Comparison of ENCODE assay signal across 8 cellular contexts in the genomic region with DNA sequence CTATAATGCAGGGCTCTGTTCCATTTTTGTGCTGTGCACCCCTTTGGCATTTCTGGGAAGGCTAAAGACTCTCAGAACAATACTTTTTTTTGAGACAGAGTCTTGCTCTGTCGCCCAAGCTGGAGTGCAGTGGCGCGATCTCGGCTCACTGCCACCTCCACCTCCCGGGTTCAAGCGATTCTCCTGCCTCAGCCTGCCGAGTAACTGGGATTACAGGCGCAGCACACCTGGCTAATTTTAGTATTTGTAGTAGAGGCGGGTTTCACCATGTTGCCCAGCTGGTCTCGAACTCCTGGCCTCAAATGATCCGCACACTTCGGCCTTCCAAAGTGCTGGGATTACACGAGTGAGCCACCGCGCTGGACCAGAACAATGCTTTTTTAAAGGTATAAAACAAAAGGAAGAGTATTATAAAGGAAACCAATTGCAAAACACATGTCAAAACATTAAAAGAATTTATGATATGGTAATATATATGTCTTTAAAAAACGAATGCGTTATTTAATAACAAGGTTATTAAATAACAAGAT. TPM values are rescaled to one million over a fixed set of nuclear protein-coding genes. Genes with fewer than 3 reads are reported as not detected.
A peak's percentile ranks its signal among the peaks of the same experiment; 100 is the strongest.
DNase-seq lines count a peak whose midpoint lies in the region; ATAC-seq and TF ChIP-seq lines count a peak whose summit lies in the region.

No MANE protein-coding gene starts in this region.

- H3K4me3 Mint-ChIP-seq in stimulated activated naive CD8-positive, alpha-beta T cell treated with anti-CD3 and anti-CD28 coated beads, Interleukin-15, Interleukin-2, amounts not matched to agents 100 ng/mL and 50 ng/mL, for 24 hours, result peak overlapping the region; percentile 98
- peak overlapping the region; percentile 82 to 91 (median 87) for H3K4me3 Mint-ChIP-seq in brain

- H3K9me3 ChIP-seq in mucosa of descending colon, result no peaks in the 10 kb centered on the region

- peak overlapping the region; percentile 93 for H3K27ac Mint-ChIP-seq in stimulated activated naive CD8-positive, alpha-beta T cell treated with anti-CD3 and anti-CD28 coated beads, Interleukin-15, Interleukin-2, amounts not matched to agents 100 ng/mL and 50 ng/mL, for 24 hours
- H3K27ac Mint-ChIP-seq in brain, result peak overlapping the region in 3 of 5 experiments; percentile 28 to 57 (median 35)

- H3K9me3 Mint-ChIP-seq in stimulated activated naive CD8-positive, alpha-beta T cell treated with anti-CD3 and anti-CD28 coated beads, Interleukin-15, Interleukin-2, amounts not matched to agents 100 ng/mL and 50 ng/mL, for 24 hours, result no peaks in the 10 kb centered on the region
- no peaks in the 10 kb centered on the region for H3K9me3 Mint-ChIP-seq in brain

- intact Hi-C loops in mucosa of descending colon (cut with DNase I, micrococcal nuclease), result no loop called here

- TF ChIP-seq CTCF in brain (conservative IDR thresholded peaks at IDR 0.05), result no peak
- no peak for TF ChIP-seq CTCF in mucosa of descending colon (IDR thresholded peaks at IDR 0.05)

- ATAC-seq in stimulated activated naive CD8-positive, alpha-beta T cell treated with anti-CD3 and anti-CD28 coated beads, Interleukin-15, Interleukin-2, amounts not matched to agents 100 U/mL and 50 U/mL, for 24 hours, result no peak
- no peak for ATAC-seq in mucosa of descending colon
- ATAC-seq in GM19452 (IDR thresholded peaks at IDR 0.05; ENCODE audit: unreplicated experiment), result no peak
- ATAC-seq in HG03095 (IDR thresholded peaks at IDR 0.05; ENCODE audit: unreplicated experiment), result no peak

- peaks cover 38% of the 10 kb centered on the region for H3K4me1 ChIP-seq in mucosa of descending colon (ENCODE audit: low read depth)

- H3K36me3 Mint-ChIP-seq in stimulated activated naive CD8-positive, alpha-beta T cell treated with anti-CD3 and anti-CD28 coated beads, Interleukin-15, Interleukin-2, amounts not matched to agents 100 ng/mL and 50 ng/mL, for 24 hours (ENCODE audit: low read depth), result peaks cover 36% of the 10 kb centered on the region
- H3K36me3 Mint-ChIP-seq in brain, result no peaks in the 10 kb centered on the region

- H3K4me3 ChIP-seq in mucosa of descending colon, result peak overlapping the region; percentile 83

- no peaks in the 10 kb centered on the region for H3K27me3 Mint-ChIP-seq in stimulated activated naive CD8-positive, alpha-beta T cell treated with anti-CD3 and anti-CD28 coated beads, Interleukin-15, Interleukin-2, amounts not matched to agents 100 ng/mL and 50 ng/mL, for 24 hours
- peaks cover 64% of the 10 kb centered on the region for H3K27me3 Mint-ChIP-seq in brain

- H3K4me1 Mint-ChIP-seq in stimulated activated naive CD8-positive, alpha-beta T cell treated with anti-CD3 and anti-CD28 coated beads, Interleukin-15, Interleukin-2, amounts not matched to agents 100 ng/mL and 50 ng/mL, for 24 hours (ENCODE audit: low read depth), result peaks cover 55% of the 10 kb centered on the region
- H3K4me1 Mint-ChIP-seq in brain, result peaks cover 23% of the 10 kb centered on the region

- no peak for DNase-seq in stimulated activated naive CD8-positive, alpha-beta T cell treated with anti-CD3 and anti-CD28 coated beads, Interleukin-15, Interleukin-2, amounts not matched to agents 100 U/mL and 50 U/mL, for 24 hours
- DNase-seq in mucosa of descending colon, result peak in 2 of 3 donors; percentile 48 to 57
- DNase-seq in DMS53 (lab: John Stamatoyannopoulos, UW), result no peak
- no peak for DNase-seq in activated CD4-positive, alpha-beta T cell treated with anti-CD3 and anti-CD28 coated beads, Interleukin-2, amount 50 U/mL, for 1 hour

- no peaks in the 10 kb centered on the region for H3K36me3 ChIP-seq in mucosa of descending colon (ENCODE audit: low read depth)

RNA-seq across cellular contexts. Expression of a gene that starts 1.0 kb away (rescaled TPM):
- polyA plus RNA-seq in brain (ENCODE audit: insufficient read depth, low read depth, low replicate concordance), result 4.5 TPM
- 100 to 1,000 TPM; 197 to 409 (median 403) TPM for total RNA-seq in mucosa of descending colon

RNA-seq across cellular contexts. Expression of a gene that starts 48.6 kb away (rescaled TPM):
- polyA plus RNA-seq in brain (ENCODE audit: insufficient read depth, low read depth, low replicate concordance), result 9.0 TPM
- total RNA-seq in mucosa of descending colon, result 10 to 100 TPM; 21.3 to 39.6 (median 30.0) TPM

Comparison
In these comparisons a context has a peak if more than half of its experiments do, and no peak if none do; other contexts are left out.
1. DNase-seq: peak in mucosa of descending colon (2 of 3); none in stimulated activated naive CD8-positive, alpha-beta T cell treated with anti-CD3 and anti-CD28 coated beads, Interleukin-15, Interleukin-2, amounts not matched to agents 100 U/mL and 50 U/mL, for 24 hours (single experiment), DMS53 (single experiment) and activated CD4-positive, alpha-beta T cell treated with anti-CD3 and anti-CD28 coated beads, Interleukin-2, amount 50 U/mL, for 1 hour (single experiment).